In genomic region chr16:14364112-14364385, GRCh38 we compare ENCODE assay signal across 2 cellular contexts.
TF ChIP-seq lines count a peak whose summit lies in the region.

No MANE protein-coding gene starts in this region.

TF ChIP-seq in IMR-90, 13 proteins besides CTCF, POLR2A, EP300 and RAD21:
- no peak for TF ChIP-seq CHD1 (IDR thresholded peaks at IDR 0.05; ENCODE audit: low read depth, low read length)
- TF ChIP-seq BHLHE40 (IDR thresholded peaks at IDR 0.05; ENCODE audit: low read depth, low read length) = no peak
- no peak for TF ChIP-seq NFE2L2 (IDR thresholded peaks at IDR 0.05; ENCODE audit: low read depth, low read length)
- no peak for TF ChIP-seq CEBPB (IDR thresholded peaks at IDR 0.05; ENCODE audit: low read depth, low read length)
- no peak for TF ChIP-seq RCOR1 (IDR thresholded peaks at IDR 0.05; ENCODE audit: insufficient replicate concordance, low read length)
- TF ChIP-seq MAZ (IDR thresholded peaks at IDR 0.05; ENCODE audit: borderline replicate concordance, low read depth, low read length) = no peak
- no peak for TF ChIP-seq RFX5 (IDR thresholded peaks at IDR 0.05; ENCODE audit: low read depth, low read length)
- TF ChIP-seq SMC3 (IDR thresholded peaks at IDR 0.05; ENCODE audit: low read depth, low read length) = no peak
- TF ChIP-seq ELK1 (IDR thresholded peaks at IDR 0.05; ENCODE audit: borderline replicate concordance, low read depth, low read length) = no peak
- TF ChIP-seq MAFK (IDR thresholded peaks at IDR 0.05; ENCODE audit: low read depth, low read length) = no peak
- TF ChIP-seq USF2 (IDR thresholded peaks at IDR 0.05; ENCODE audit: low read depth, low read length) = no peak
- TF ChIP-seq MXI1 (IDR thresholded peaks at IDR 0.05; ENCODE audit: borderline replicate concordance, low read depth, low read length) = no peak
- no peak for TF ChIP-seq FOS (IDR thresholded peaks at IDR 0.05; ENCODE audit: low read depth, low read length)

TF ChIP-seq in K562, 482 proteins besides CTCF, POLR2A, EP300 and RAD21:
- TF ChIP-seq ADNP (tag; IDR thresholded peaks at IDR 0.05) = no peak
TF ChIP-seq in K562: peak in this region for 0.
